In the genomic region with DNA sequence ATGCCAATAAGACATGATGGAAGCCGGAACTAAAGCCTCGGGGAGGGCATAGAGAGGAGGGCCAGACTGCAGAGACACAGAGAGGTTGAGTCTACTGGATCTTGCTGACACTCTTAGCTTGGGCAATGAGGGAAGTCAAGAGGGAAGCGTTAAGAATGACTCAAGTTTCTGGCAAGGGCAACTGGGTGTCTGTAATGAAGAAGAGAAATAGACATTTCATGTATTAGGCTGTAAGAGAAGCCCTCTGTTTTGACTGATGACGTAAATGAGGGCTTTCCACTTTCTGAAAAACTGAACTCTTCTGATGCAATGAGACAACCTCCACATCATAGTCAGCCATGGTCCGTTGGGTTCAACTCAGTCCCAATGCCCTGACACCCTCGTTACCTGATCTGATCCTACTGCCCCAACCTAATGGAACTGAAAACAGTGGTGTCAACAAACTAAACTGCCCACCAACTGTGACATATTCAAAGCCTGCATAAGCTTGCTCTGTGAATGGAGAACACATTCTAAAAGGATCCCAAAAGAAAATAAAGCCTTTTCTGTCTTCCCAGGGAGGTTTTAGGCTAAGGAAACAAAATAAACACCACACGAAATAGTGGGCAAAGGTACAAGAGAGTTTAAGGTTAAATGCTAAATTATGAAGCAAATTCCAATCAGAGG, we compare ENCODE assay signal across 9 cellular contexts. TPM values are rescaled to one million over a fixed set of nuclear protein-coding genes. Genes with fewer than 3 reads are reported as not detected.
DNase-seq lines count a peak whose midpoint lies in the region; ATAC-seq and TF ChIP-seq lines count a peak whose summit lies in the region.
"Had no signal": no experiment of that assay in that cellular context is flagged by ENCODE, and none has a peak within 500 bp of the region (broad histone marks: within the 10 kb centered on the region; RNA-seq: fewer than 3 reads in every experiment).

No MANE protein-coding gene starts in this region.

- H3K27ac ChIP-seq in body of pancreas (peak overlapping the region; percentile 86 to 95 (median 91)), liver (ENCODE audit: low read depth in 1 of 2, low read length in 2 of 2) (peak overlapping the region; percentile 92 to 98), tibial nerve (peak overlapping the region; percentile 64 to 88 (median 82))

- peaks cover 40% of the 10 kb centered on the region for H3K4me1 ChIP-seq in body of pancreas
- H3K4me1 ChIP-seq in liver (ENCODE audit: control insufficient read depth in 4 of 4, insufficient read depth in 4 of 4, low read length in 3 of 4) = peaks cover 0 to 21% (median 9%) of the 10 kb centered on the region in 4 donors
- peaks cover 0 to 33% (median 17%) of the 10 kb centered on the region in 4 donors for H3K4me1 ChIP-seq in tibial nerve

- DNase-seq in M059J (ENCODE audit: low read depth) (peak; percentile 49), body of pancreas (peak in 1 of 4 donors; percentile 68), tibial nerve (ENCODE audit: low spot score in 2 of 2) (peak in 1 of 2 donors; percentile 64), NCI-H510A (lab: John Stamatoyannopoulos, UW) (no peak), posterior cingulate gyrus (no peak), COR-L47 (lab: John Stamatoyannopoulos, UW) (no peak)
- DNase-seq in activated naive CD4-positive, alpha-beta T cell (lab: John Stamatoyannopoulos, UW) = no peak
- DNase-seq: H9 had no signal

- intact Hi-C loops in body of pancreas (cut with DNase I) = no loop called here
- intact Hi-C loops in posterior cingulate gyrus (cut with DNase I) = loop anchor here (5.0 kb wide), 1 partner anchor 43 kb away; no protein-coding TSS in a partner anchor

- peak in 1 of 2 donors; percentile 76 for TF ChIP-seq EP300 in tibial nerve (IDR thresholded peaks at IDR 0.05)

- H3K36me3 ChIP-seq in body of pancreas (replicated peaks in 1 of 2; ENCODE audit: insufficient read depth in 1 of 2, low read depth in 2 of 2) = no peaks in the 10 kb centered on the region
- no peaks in the 10 kb centered on the region for H3K36me3 ChIP-seq in liver (ENCODE audit: control insufficient read depth in 4 of 4, insufficient read depth in 3 of 4, low read depth in 1 of 4, low read length in 3 of 4)
- no peaks in the 10 kb centered on the region for H3K36me3 ChIP-seq in tibial nerve

- H3K4me3 ChIP-seq in body of pancreas = no peak overlapping the region
- peak overlapping the region in 2 of 3 donors; percentile 5 to 25 for H3K4me3 ChIP-seq in liver (ENCODE audit: low read depth in 1 of 3, low read length in 3 of 3)
- no peak overlapping the region for H3K4me3 ChIP-seq in tibial nerve

- H3K9me3 ChIP-seq in body of pancreas = no peaks in the 10 kb centered on the region
- H3K9me3 ChIP-seq in liver (ENCODE audit: control insufficient read depth in 4 of 4, low read length in 3 of 4) = peaks cover 0 to 8% (median 2%) of the 10 kb centered on the region in 4 donors
- peaks cover 0 to 14% (median 3%) of the 10 kb centered on the region in 4 donors for H3K9me3 ChIP-seq in tibial nerve

- peak overlapping the region in 1 of 2 donors; percentile 40 for H3K9ac ChIP-seq in liver (ENCODE audit: low read depth in 1 of 2, low read length in 2 of 2)

- no peak for TF ChIP-seq RAD21 in liver (IDR thresholded peaks at IDR 0.05)

- 68 to 75% methylated on average over 7 of the region's 7 CpGs for WGBS in body of pancreas, 2 donors
- 66% methylated on average over 7 of the region's 7 CpGs for WGBS in liver
- WGBS in tibial nerve, 2 donors = 58 to 60% methylated on average over 7 of the region's 7 CpGs

- TF ChIP-seq CTCF in body of pancreas (IDR thresholded peaks at IDR 0.05) (no peak), liver (IDR thresholded peaks at IDR 0.05; ENCODE audit: low read depth, low read length, missing input control) (no peak), tibial nerve (IDR thresholded peaks at IDR 0.05) (no peak)

- TF ChIP-seq POLR2A in body of pancreas (IDR thresholded peaks at IDR 0.05) (no peak), tibial nerve (IDR thresholded peaks at IDR 0.05) (no peak)

- no peak for ATAC-seq in body of pancreas

- H3K27me3 ChIP-seq in body of pancreas (no peaks in the 10 kb centered on the region), liver (ENCODE audit: control insufficient read depth in 4 of 4, insufficient read depth in 4 of 4, low read length in 3 of 4) (no peaks in the 10 kb centered on the region), tibial nerve (no peaks in the 10 kb centered on the region)

TF ChIP-seq in liver, 16 proteins besides CTCF, POLR2A, EP300 and RAD21:
- TF ChIP-seq, protein P1, sequence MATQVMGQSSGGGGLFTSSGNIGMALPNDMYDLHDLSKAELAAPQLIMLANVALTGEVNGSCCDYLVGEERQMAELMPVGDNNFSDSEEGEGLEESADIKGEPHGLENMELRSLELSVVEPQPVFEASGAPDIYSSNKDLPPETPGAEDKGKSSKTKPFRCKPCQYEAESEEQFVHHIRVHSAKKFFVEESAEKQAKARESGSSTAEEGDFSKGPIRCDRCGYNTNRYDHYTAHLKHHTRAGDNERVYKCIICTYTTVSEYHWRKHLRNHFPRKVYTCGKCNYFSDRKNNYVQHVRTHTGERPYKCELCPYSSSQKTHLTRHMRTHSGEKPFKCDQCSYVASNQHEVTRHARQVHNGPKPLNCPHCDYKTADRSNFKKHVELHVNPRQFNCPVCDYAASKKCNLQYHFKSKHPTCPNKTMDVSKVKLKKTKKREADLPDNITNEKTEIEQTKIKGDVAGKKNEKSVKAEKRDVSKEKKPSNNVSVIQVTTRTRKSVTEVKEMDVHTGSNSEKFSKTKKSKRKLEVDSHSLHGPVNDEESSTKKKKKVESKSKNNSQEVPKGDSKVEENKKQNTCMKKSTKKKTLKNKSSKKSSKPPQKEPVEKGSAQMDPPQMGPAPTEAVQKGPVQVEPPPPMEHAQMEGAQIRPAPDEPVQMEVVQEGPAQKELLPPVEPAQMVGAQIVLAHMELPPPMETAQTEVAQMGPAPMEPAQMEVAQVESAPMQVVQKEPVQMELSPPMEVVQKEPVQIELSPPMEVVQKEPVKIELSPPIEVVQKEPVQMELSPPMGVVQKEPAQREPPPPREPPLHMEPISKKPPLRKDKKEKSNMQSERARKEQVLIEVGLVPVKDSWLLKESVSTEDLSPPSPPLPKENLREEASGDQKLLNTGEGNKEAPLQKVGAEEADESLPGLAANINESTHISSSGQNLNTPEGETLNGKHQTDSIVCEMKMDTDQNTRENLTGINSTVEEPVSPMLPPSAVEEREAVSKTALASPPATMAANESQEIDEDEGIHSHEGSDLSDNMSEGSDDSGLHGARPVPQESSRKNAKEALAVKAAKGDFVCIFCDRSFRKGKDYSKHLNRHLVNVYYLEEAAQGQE (IDR thresholded peaks at IDR 0.05) = peak; percentile 22
- TF ChIP-seq, protein P2, sequence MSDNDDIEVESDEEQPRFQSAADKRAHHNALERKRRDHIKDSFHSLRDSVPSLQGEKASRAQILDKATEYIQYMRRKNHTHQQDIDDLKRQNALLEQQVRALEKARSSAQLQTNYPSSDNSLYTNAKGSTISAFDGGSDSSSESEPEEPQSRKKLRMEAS (IDR thresholded peaks at IDR 0.05) = no peak
- TF ChIP-seq RXRA (IDR thresholded peaks at IDR 0.05) = peak; percentile 35 to 71
- TF ChIP-seq TAF1 (conservative IDR thresholded peaks at IDR 0.05) = no peak
- peak in 1 of 2 donors; percentile 35 for TF ChIP-seq HNF4A (conservative IDR thresholded peaks at IDR 0.05)
- TF ChIP-seq, protein P3, sequence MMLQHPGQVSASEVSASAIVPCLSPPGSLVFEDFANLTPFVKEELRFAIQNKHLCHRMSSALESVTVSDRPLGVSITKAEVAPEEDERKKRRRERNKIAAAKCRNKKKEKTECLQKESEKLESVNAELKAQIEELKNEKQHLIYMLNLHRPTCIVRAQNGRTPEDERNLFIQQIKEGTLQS (IDR thresholded peaks at IDR 0.05) = peak; percentile 30

RNA-seq across cellular contexts. Expression of a gene that starts 45.8 kb away (rescaled TPM):
- 20.3 and 31.1 TPM in 2 replicates for total RNA-seq in M059J (2014; rRNA removed; shearing (Covaris generic))
- total RNA-seq in body of pancreas (100 to 1,000 TPM; 133 to 179 TPM), liver (10 to 100 TPM; 40.9 to 71.4 TPM), tibial nerve (100 to 1,000 TPM; 220 to 264 (median 247) TPM)
- 10 to 100 TPM; 27.4 to 66.4 TPM for polyA plus RNA-seq in liver

Comparison
In these comparisons a context has a peak if more than half of its experiments do, and no peak if none do; other contexts are left out.
1. H3K4me3 ChIP-seq: peak in liver (2 of 3); none in body of pancreas (0 of 2) and tibial nerve (0 of 4).
2. Peak in every context shown above with its lines, with median percentiles within 50 percentile points of each other: H3K27ac ChIP-seq.